Comparison of ENCODE assay signal across 11 cellular contexts in genomic region chr16:79602615-79603014, GRCh38. TPM values are rescaled to one million over a fixed set of nuclear protein-coding genes. Genes with fewer than 3 reads are reported as not detected.
DNase-seq lines count a peak whose midpoint lies in the region; ATAC-seq and TF ChIP-seq lines count a peak whose summit lies in the region.
"Had no signal": no experiment of that assay in that cellular context is flagged by ENCODE, and none has a peak within 500 bp of the region (broad histone marks: within the 10 kb centered on the region; RNA-seq: fewer than 3 reads in every experiment).

No MANE protein-coding gene starts in this region.

- peaks cover 4 to 6% of the 10 kb centered on the region in 2 donors for H3K27me3 Mint-ChIP-seq in CD8-positive, alpha-beta memory T cell
- H3K27me3 Mint-ChIP-seq in progenitor cell of endocrine pancreas = no peaks in the 10 kb centered on the region

- H3K4me3 Mint-ChIP-seq in CD8-positive, alpha-beta memory T cell = peak overlapping the region; percentile 57 to 99 (median 93)
- peak overlapping the region; percentile 87 for H3K4me3 Mint-ChIP-seq in progenitor cell of endocrine pancreas (ENCODE audit: low read depth)

- H3K9me3 Mint-ChIP-seq in CD8-positive, alpha-beta memory T cell = no peaks in the 10 kb centered on the region
- no peaks in the 10 kb centered on the region for H3K9me3 Mint-ChIP-seq in progenitor cell of endocrine pancreas (ENCODE audit: low read depth)

- TF ChIP-seq CTCF in esophagus squamous epithelium (IDR thresholded peaks at IDR 0.05) = no peak
- no peak for TF ChIP-seq CTCF in progenitor cell of endocrine pancreas (IDR thresholded peaks at IDR 0.05; ENCODE audit: unreplicated experiment)

- peak overlapping the region; percentile 13 for H3K4me3 ChIP-seq in CD8-positive, alpha-beta memory T cell (ENCODE audit: low read length)
- H3K4me3 ChIP-seq in SK-N-MC (peak overlapping the region; percentile 76), esophagus squamous epithelium (peak overlapping the region in 3 of 4 donors; percentile 77 to 86 (median 85))

- DNase-seq in CD8-positive, alpha-beta memory T cell = no peak
- DNase-seq in SK-N-MC (ENCODE audit: low read depth, low spot score) (no peak), esophagus squamous epithelium (lab: John Stamatoyannopoulos, UW) (no peak), progenitor cell of endocrine pancreas (ENCODE audit: low spot score, unreplicated experiment) (no peak), DMS153 treated with DMSO at 0.1 percent for 48 hours (lab: John Stamatoyannopoulos, UW; ENCODE audit: unreplicated experiment) (no peak), NAMALWA (ENCODE audit: low spot score) (no peak)

- CTCF ChIA-PET in CD8-positive, alpha-beta memory T cell (lab: Charles Lee) = interaction anchor here (0.6 to 3.1 kb wide), 11 partner anchors 10 to 896 kb away, joined by 3 to 18 read pairs (median 4); no protein-coding TSS in a partner anchor

- POLR2A ChIA-PET in CD8-positive, alpha-beta memory T cell (lab: Charles Lee) = interaction anchor here (1.0 kb wide), 1 partner anchor 897 kb away, joined by 4 read pairs; no protein-coding TSS in a partner anchor

- H3K27me3 ChIP-seq in CD8-positive, alpha-beta memory T cell (ENCODE audit: insufficient read depth, low read length, poor library complexity, severe bottlenecking) = no peaks in the 10 kb centered on the region
- no peaks in the 10 kb centered on the region for H3K27me3 ChIP-seq in esophagus squamous epithelium
- H3K27me3 ChIP-seq: adrenal gland had no signal

- H3K9ac ChIP-seq in SK-N-MC (ENCODE audit: insufficient read length) = no peak overlapping the region

- H3K9me3 ChIP-seq in CD8-positive, alpha-beta memory T cell (ENCODE audit: low read length) = no peaks in the 10 kb centered on the region
- no peaks in the 10 kb centered on the region for H3K9me3 ChIP-seq in SK-N-MC (ENCODE audit: low read depth, low read length)
- H3K9me3 ChIP-seq in esophagus squamous epithelium = no peaks in the 10 kb centered on the region
- H3K9me3 ChIP-seq: adrenal gland, gastroesophageal sphincter had no signal

- intact Hi-C loops in esophagus squamous epithelium (cut with DNase I) = loop anchor here (10.0 kb wide), 1 partner anchor 1478 kb away; no protein-coding TSS in a partner anchor

- TF ChIP-seq POLR2A in esophagus squamous epithelium (IDR thresholded peaks at IDR 0.05) = no peak

- ATAC-seq in HG02763 (IDR thresholded peaks at IDR 0.05; ENCODE audit: unreplicated experiment) (no peak), HG02840 (IDR thresholded peaks at IDR 0.05; ENCODE audit: low FRiP score, unreplicated experiment) (no peak)
- ATAC-seq: gastroesophageal sphincter, HCT116 had no signal

- H3K27ac ChIP-seq in CD8-positive, alpha-beta memory T cell (ENCODE audit: low read depth, low read length) = no peak overlapping the region
- H3K27ac ChIP-seq in SK-N-MC (no peak overlapping the region), esophagus squamous epithelium (peak overlapping the region; percentile 64 to 97 (median 94))

- peaks cover 13 to 32% (median 26%) of the 10 kb centered on the region in 3 donors for H3K4me1 Mint-ChIP-seq in CD8-positive, alpha-beta memory T cell
- H3K4me1 Mint-ChIP-seq in progenitor cell of endocrine pancreas (ENCODE audit: low read depth) = peaks cover 17% of the 10 kb centered on the region

- no peaks in the 10 kb centered on the region for H3K36me3 ChIP-seq in CD8-positive, alpha-beta memory T cell (ENCODE audit: insufficient read depth, low read length)
- H3K36me3 ChIP-seq in SK-N-MC (ENCODE audit: insufficient read depth, low read length) (no peaks in the 10 kb centered on the region), esophagus squamous epithelium (no peaks in the 10 kb centered on the region)
- H3K36me3 ChIP-seq: adrenal gland, gastroesophageal sphincter had no signal

- H3K36me3 Mint-ChIP-seq in CD8-positive, alpha-beta memory T cell = peaks cover 0 to 18% (median 0%) of the 10 kb centered on the region in 3 donors
- no peaks in the 10 kb centered on the region for H3K36me3 Mint-ChIP-seq in progenitor cell of endocrine pancreas (ENCODE audit: insufficient read depth)

- H3K4me1 ChIP-seq in CD8-positive, alpha-beta memory T cell (ENCODE audit: insufficient read depth, low read length) = peaks cover 14% of the 10 kb centered on the region
- H3K4me1 ChIP-seq in esophagus squamous epithelium = peaks cover 12 to 50% (median 14%) of the 10 kb centered on the region in 3 donors

- H3K27ac Mint-ChIP-seq in CD8-positive, alpha-beta memory T cell = peak overlapping the region in 6 of 8 donors; percentile 27 to 94 (median 72)
- H3K27ac Mint-ChIP-seq in progenitor cell of endocrine pancreas = no peak overlapping the region

- 11 to 18% methylated on average over 5 of the region's 5 CpGs for WGBS in esophagus squamous epithelium, 2 donors

RNA-seq across cellular contexts. Expression of gene MAF, which starts 2.1 kb away (rescaled TPM):
- 10 to 100 TPM; 36.7 to 37.6 TPM for total RNA-seq in CD8-positive, alpha-beta memory T cell
- 2.2 TPM for polyA plus RNA-seq in CD8-positive, alpha-beta memory T cell
- total RNA-seq in esophagus squamous epithelium (10 to 100 TPM; 18.9 to 52.6 (median 31.1) TPM), progenitor cell of endocrine pancreas (15.5 and 17.3 TPM in 2 replicates)

Comparison
In these comparisons a context has a peak if more than half of its experiments do, and no peak if none do; other contexts are left out.
1. H3K27ac ChIP-seq: peak in esophagus squamous epithelium (4 of 4); none in CD8-positive, alpha-beta memory T cell (single experiment) and SK-N-MC (single experiment).
2. H3K4me3 ChIP-seq: peak in every context shown above with its lines; median percentile 85 in esophagus squamous epithelium; 76 in SK-N-MC; 13 in CD8-positive, alpha-beta memory T cell.